7 cellular contexts compared by ENCODE assay signal in genomic region chr10:75043256-75044121, GRCh38.
A peak's percentile ranks its signal among the peaks of the same experiment; 100 is the strongest.
DNase-seq lines count a peak whose midpoint lies in the region; ATAC-seq and TF ChIP-seq lines count a peak whose summit lies in the region.

No MANE protein-coding gene starts in this region.

- H2AK5ac ChIP-seq in mesenchymal stem cell (ENCODE audit: low read length, severe bottlenecking) = no peak overlapping the region

- CTCF ChIA-PET in RWPE1 (lab: Yijun Ruan, JAX) = interaction anchor here (0.6 kb wide), 1 partner anchor 57 kb away, joined by 6 read pairs; no protein-coding TSS in a partner anchor

- H3K9me3 Mint-ChIP-seq in activated T-helper 1 cell treated with anti-CD3 and anti-CD28 coated beads, Interleukin-12 subunit alpha, Interleukin-12 subunit beta, Interleukin-2, Interleukin-4 antibody, amounts not matched to agents 30 ng/mL and 10 ng/mL and 1 ng/mL, durations not matched to agents 14 hours and 24 hours and 36 hours = no peaks in the 10 kb centered on the region

- no peak overlapping the region for H3K4me3 ChIP-seq in mesenchymal stem cell (ENCODE audit: insufficient read depth in 1 of 2, low read depth in 1 of 2, low read length in 2 of 2)
- H3K4me3 ChIP-seq in prostate gland = no peak overlapping the region

- H3K27ac ChIP-seq in RWPE1 = no peak overlapping the region
- H3K27ac ChIP-seq in mesenchymal stem cell (ENCODE audit: low read length, poor library complexity, severe bottlenecking) = no peak overlapping the region
- H3K27ac ChIP-seq in prostate gland = no peak overlapping the region

- TF ChIP-seq POLR2A in prostate gland (IDR thresholded peaks at IDR 0.05) = no peak

- peak overlapping the region; percentile 13 for H2BK15ac ChIP-seq in mesenchymal stem cell (ENCODE audit: low read depth, poor library complexity, severe bottlenecking)

- H3K4me1 ChIP-seq in mesenchymal stem cell (ENCODE audit: control insufficient read depth, insufficient read depth, low read depth, low read length) = no peaks in the 10 kb centered on the region
- H3K4me1 ChIP-seq in prostate gland (replicated peaks) = no peaks in the 10 kb centered on the region

- H3K27me3 Mint-ChIP-seq in activated T-helper 1 cell treated with anti-CD3 and anti-CD28 coated beads, Interleukin-12 subunit alpha, Interleukin-12 subunit beta, Interleukin-2, Interleukin-4 antibody, amounts not matched to agents 30 ng/mL and 10 ng/mL and 1 ng/mL, durations not matched to agents 14 hours and 24 hours and 36 hours (ENCODE audit: insufficient read depth) = no peaks in the 10 kb centered on the region

- H3K36me3 ChIP-seq in mesenchymal stem cell (ENCODE audit: control insufficient read depth in 1 of 2, insufficient read depth in 2 of 2, low read depth in 1 of 2, low read length in 2 of 2) (peaks cover 0 to 2% of the 10 kb centered on the region in 2 experiments), prostate gland (no peaks in the 10 kb centered on the region)

- H3K23ac ChIP-seq in mesenchymal stem cell (ENCODE audit: low read length in 2 of 2) = no peak overlapping the region

- H3K9me3 ChIP-seq in mesenchymal stem cell (ENCODE audit: control insufficient read depth, low read length) (no peaks in the 10 kb centered on the region), prostate gland (no peaks in the 10 kb centered on the region)

- H3K27me3 ChIP-seq in mesenchymal stem cell (ENCODE audit: control insufficient read depth in 1 of 2, insufficient read depth in 1 of 2, low read length in 2 of 2) = peaks cover 0 to 10% of the 10 kb centered on the region in 2 experiments
- no peaks in the 10 kb centered on the region for H3K27me3 ChIP-seq in prostate gland (replicated peaks; ENCODE audit: insufficient read depth)

- no peaks in the 10 kb centered on the region for H3K79me1 ChIP-seq in mesenchymal stem cell (replicated peaks; ENCODE audit: low read length, poor library complexity, severe bottlenecking)

- 96% methylated on average over 63 of the region's 68 CpGs for WGBS in mesenchymal stem cell
- WGBS in prostate gland = 63% methylated on average over 58 of the region's 68 CpGs

- H4K8ac ChIP-seq in mesenchymal stem cell (ENCODE audit: low read length) = no peak overlapping the region

- intact Hi-C loops in activated T-helper 1 cell treated with anti-CD3 and anti-CD28 coated beads, Interleukin-12 subunit alpha, Interleukin-12 subunit beta, Interleukin-2, Interleukin-4 antibody, amounts not matched to agents 30 ng/mL and 10 ng/mL and 1 ng/mL, durations not matched to agents 14 hours and 24 hours and 36 hours (cut with micrococcal nuclease) = loop anchor here (1.0 to 5.0 kb wide), 5 partner anchors 65 to 457 kb away; partner anchors contain the start of genes KAT6B and SAMD8
- intact Hi-C loops in prostate gland (cut with DNase I) = no loop called here

- POLR2A ChIA-PET in RWPE1 (lab: Yijun Ruan, JAX; ENCODE audit: low non-redundant PET) = no interaction called here

- ATAC-seq in GM21360 (IDR thresholded peaks at IDR 0.05; ENCODE audit: unreplicated experiment) (no peak), omental fat pad (ENCODE audit: low FRiP score) (no peak)

- peak overlapping the region; percentile 71 for H3K4me3 Mint-ChIP-seq in activated T-helper 1 cell treated with anti-CD3 and anti-CD28 coated beads, Interleukin-12 subunit alpha, Interleukin-12 subunit beta, Interleukin-2, Interleukin-4 antibody, amounts not matched to agents 30 ng/mL and 10 ng/mL and 1 ng/mL, durations not matched to agents 14 hours and 24 hours and 36 hours

- H3K14ac ChIP-seq in mesenchymal stem cell (ENCODE audit: low read length in 2 of 2) = no peak overlapping the region

- H3K4ac ChIP-seq in mesenchymal stem cell (ENCODE audit: low read depth in 1 of 2, low read length in 2 of 2) = no peak overlapping the region

- peak overlapping the region; percentile 66 for H3K27ac Mint-ChIP-seq in activated T-helper 1 cell treated with anti-CD3 and anti-CD28 coated beads, Interleukin-12 subunit alpha, Interleukin-12 subunit beta, Interleukin-2, Interleukin-4 antibody, amounts not matched to agents 30 ng/mL and 10 ng/mL and 1 ng/mL, durations not matched to agents 14 hours and 24 hours and 36 hours

- no peak overlapping the region for H3K4me2 ChIP-seq in mesenchymal stem cell (ENCODE audit: low read length, poor library complexity, severe bottlenecking)

- H3K36me3 Mint-ChIP-seq in activated T-helper 1 cell treated with anti-CD3 and anti-CD28 coated beads, Interleukin-12 subunit alpha, Interleukin-12 subunit beta, Interleukin-2, Interleukin-4 antibody, amounts not matched to agents 30 ng/mL and 10 ng/mL and 1 ng/mL, durations not matched to agents 14 hours and 24 hours and 36 hours (ENCODE audit: low read depth) = no peaks in the 10 kb centered on the region

- no peak overlapping the region for H2BK12ac ChIP-seq in mesenchymal stem cell (ENCODE audit: low read length in 2 of 2)

- no peak overlapping the region for H4K91ac ChIP-seq in mesenchymal stem cell (ENCODE audit: low read length)

- TF ChIP-seq CTCF in RWPE1 (conservative IDR thresholded peaks at IDR 0.05; ENCODE audit: low read depth) (no peak), prostate gland (IDR thresholded peaks at IDR 0.05) (no peak), omental fat pad (IDR thresholded peaks at IDR 0.05) (no peak)

- peaks cover 39% of the 10 kb centered on the region for H3K4me1 Mint-ChIP-seq in activated T-helper 1 cell treated with anti-CD3 and anti-CD28 coated beads, Interleukin-12 subunit alpha, Interleukin-12 subunit beta, Interleukin-2, Interleukin-4 antibody, amounts not matched to agents 30 ng/mL and 10 ng/mL and 1 ng/mL, durations not matched to agents 14 hours and 24 hours and 36 hours (ENCODE audit: low read depth)

- DNase-seq in RWPE1 (ENCODE audit: low spot score) (peak; percentile 32), mesenchymal stem cell (no peak), prostate gland (ENCODE audit: low spot score) (no peak), omental fat pad (ENCODE audit: low spot score) (no peak)
- DNase-seq in activated T-helper 1 cell treated with anti-CD3 and anti-CD28 coated beads, Interleukin-12 subunit alpha, Interleukin-12 subunit beta, Interleukin-2, Interleukin-4 antibody, amounts not matched to agents 30 ng/mL and 10 ng/mL and 1 ng/mL, durations not matched to agents 14 hours and 24 hours and 36 hours (ENCODE audit: low spot score) = peak; percentile 34
- peak; percentile 16 for DNase-seq in stimulated activated naive CD4-positive, alpha-beta T cell treated with Interleukin-2 at 50 U/mL for 16 hours (lab: John Stamatoyannopoulos, UW)

- no peak overlapping the region for H3K18ac ChIP-seq in mesenchymal stem cell (ENCODE audit: low read depth in 1 of 2, low read length in 2 of 2)

- H2AFZ ChIP-seq in mesenchymal stem cell (ENCODE audit: low read depth, low read length) = no peak overlapping the region

- no peak overlapping the region for H2BK120ac ChIP-seq in mesenchymal stem cell (ENCODE audit: low read depth, low read length)

- no peak overlapping the region for H2BK5ac ChIP-seq in mesenchymal stem cell (ENCODE audit: low read depth, low read length, poor library complexity, severe bottlenecking)

- peak overlapping the region; percentile 75 for H3K9ac ChIP-seq in mesenchymal stem cell (ENCODE audit: low read length)

Comparison
In these comparisons a context has a peak if more than half of its experiments do, and no peak if none do; other contexts are left out.
1. DNase-seq: peak in RWPE1 (single experiment), activated T-helper 1 cell treated with anti-CD3 and anti-CD28 coated beads, Interleukin-12 subunit alpha, Interleukin-12 subunit beta, Interleukin-2, Interleukin-4 antibody, amounts not matched to agents 30 ng/mL and 10 ng/mL and 1 ng/mL, durations not matched to agents 14 hours and 24 hours and 36 hours (single experiment) and stimulated activated naive CD4-positive, alpha-beta T cell treated with Interleukin-2 at 50 U/mL for 16 hours (single experiment); none in mesenchymal stem cell (single experiment), prostate gland (single experiment) and omental fat pad (single experiment).